Comparison of ENCODE assay signal across 32 cellular contexts in genomic region chr4:68751138-68751537, GRCh38.
"Had no signal": no experiment of that assay in that cellular context is flagged by ENCODE, and none has a peak within 500 bp of the region (broad histone marks: within the 10 kb centered on the region; RNA-seq: fewer than 3 reads in every experiment).

No MANE protein-coding gene starts in this region.

- H3K36me3 ChIP-seq: adrenal gland, heart left ventricle, WERI-Rb-1 had no signal

- H3K4me1 ChIP-seq: adrenal gland, heart left ventricle had no signal

- ATAC-seq: activated CD4-positive, CD25-positive, alpha-beta regulatory T cell treated with anti-CD3 and anti-CD28 coated beads, Interleukin-2, amount 50 U/mL, for 24 hours; activated CD8-positive, alpha-beta T cell treated with anti-CD3 and anti-CD28 coated beads for 36 hours; activated naive CD8-positive, alpha-beta T cell treated with anti-CD3 and anti-CD28 coated beads, Interleukin-2, amount 50 U/mL, for 24 hours; activated T-cell treated with anti-CD3 and anti-CD28 coated beads, Interleukin-2, amount 50 U/mL, for 4 hours; activated T-helper 17 cell treated with anti-CD3 and anti-CD28 coated beads, Interleukin-2, amount 50 U/mL, for 72 hours; esophagus mucosa; heart left ventricle; T-cell had no signal

- H3K4me3 ChIP-seq: adrenal gland, body of pancreas, coronary artery, dorsolateral prefrontal cortex, heart left ventricle had no signal

- DNase-seq: activated B cell treated with CpG ODN at 0.5 μM for 24 hours; activated CD4-positive, alpha-beta T cell treated with anti-CD3 and anti-CD28 coated beads for 48 hours; activated CD4-positive, alpha-beta T cell treated with anti-CD3 and anti-CD28 coated beads, Interleukin-2, amount 50 U/mL, for 1 hour; activated CD4-positive, alpha-beta T cell treated with anti-CD3 and anti-CD28 coated beads, Interleukin-2, amount 50 U/mL, for 48 hours; activated CD8-positive, alpha-beta memory T cell treated with anti-CD3 and anti-CD28 coated beads for 24 hours; activated CD8-positive, alpha-beta T cell treated with anti-CD3 and anti-CD28 coated beads for 36 hours; activated effector memory CD4-positive, alpha-beta T cell treated with Interleukin-2 at 50 U/mL for 16 hours; activated gamma-delta T cell treated with Interleukin-2 at 50 U/mL for 16 hours; activated naive CD4-positive, alpha-beta T cell treated with Interleukin-2 at 50 U/mL for 16 hours; activated naive CD8-positive, alpha-beta T cell treated with anti-CD3 and anti-CD28 coated beads for 36 hours; activated naive CD8-positive, alpha-beta T cell treated with anti-CD3 and anti-CD28 coated beads, Interleukin-2, amount 50 U/mL, for 24 hours; activated T-cell treated with anti-CD3 and anti-CD28 coated beads, Interleukin-2, amount 50 U/mL, for 4 hours; adrenal gland; amygdala; aorta; body of pancreas; caudate nucleus; cerebellar nuclear complex; dorsolateral prefrontal cortex; effector memory CD4-positive, alpha-beta T cell; endodermal cell; foreskin fibroblast; glutamatergic neuron; heart left ventricle; T-cell; T1000; WERI-Rb-1 had no signal

- FAIRE-seq: frontal cortex had no signal

- H3K9me3 ChIP-seq: adrenal gland, body of pancreas had no signal

- H3K27me3 ChIP-seq: adrenal gland, body of pancreas, heart left ventricle had no signal

- H3K27ac ChIP-seq: adrenal gland, body of pancreas, coronary artery, dorsolateral prefrontal cortex, heart left ventricle, WERI-Rb-1 had no signal
